ENCODE assay signal across 7 cellular contexts in genomic region chr6:50976907-50977306, GRCh38.
"Had no signal": no experiment of that assay in that cellular context is flagged by ENCODE, and none has a peak within 500 bp of the region (broad histone marks: within the 10 kb centered on the region; RNA-seq: fewer than 3 reads in every experiment).

No MANE protein-coding gene starts in this region.

- DNase-seq: H9, HCEC 1CT, KG1 had no signal

- H2AFZ ChIP-seq: GM23338 had no signal

- FAIRE-seq: H1, H54 had no signal

- H3K4me2 ChIP-seq: GM23338 had no signal

- ATAC-seq: GM23338 had no signal

- H3K27ac ChIP-seq: HL-60 had no signal

- H3K4me3 ChIP-seq: GM23338 had no signal
